ENCODE assay signal across 20 cellular contexts in the genomic region with DNA sequence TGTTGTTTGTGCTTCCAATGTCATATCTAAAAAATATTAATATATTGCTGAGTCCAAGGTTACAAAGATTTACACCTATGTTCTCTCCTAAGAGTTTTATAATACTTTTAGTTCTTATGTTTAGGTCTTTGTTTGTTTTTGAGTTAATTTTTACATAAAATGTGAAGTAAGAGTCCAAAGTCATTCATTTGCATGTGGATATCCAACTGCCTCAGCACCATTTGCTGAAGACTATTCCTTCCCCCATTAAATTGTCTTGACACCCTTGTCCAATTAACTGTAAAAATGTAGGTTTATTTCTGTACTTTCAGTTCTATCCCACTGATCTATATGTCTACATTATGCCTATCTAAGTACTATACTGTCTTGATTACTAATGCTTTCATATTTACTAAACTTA. TPM values are rescaled to one million over a fixed set of nuclear protein-coding genes. Genes with fewer than 3 reads are reported as not detected.
A peak's percentile ranks its signal among the peaks of the same experiment; 100 is the strongest.
DNase-seq lines count a peak whose midpoint lies in the region; ATAC-seq, FAIRE-seq and TF ChIP-seq lines count a peak whose summit lies in the region.
"Had no signal": no experiment of that assay in that cellular context is flagged by ENCODE, and none has a peak within 500 bp of the region (broad histone marks: within the 10 kb centered on the region; RNA-seq: fewer than 3 reads in every experiment).

No MANE protein-coding gene starts in this region.

- no peaks in the 10 kb centered on the region for H3K27me3 Mint-ChIP-seq in stimulated activated naive CD8-positive, alpha-beta T cell treated with anti-CD3 and anti-CD28 coated beads, Interleukin-15, amount 100 ng/mL, for 72 hours
- H3K27me3 Mint-ChIP-seq: B cell; CD4-positive, CD25-positive, alpha-beta regulatory T cell had no signal

- H3K4me3 ChIP-seq in right lobe of liver (no peak overlapping the region), transverse colon (no peak overlapping the region)
- H3K4me3 ChIP-seq: BLaER1, GM23338 had no signal

- H3K4me1 ChIP-seq in right lobe of liver (peaks cover 0 to 23% (median 3%) of the 10 kb centered on the region in 4 donors), transverse colon (peaks cover 0 to 39% (median 4%) of the 10 kb centered on the region in 4 donors)
- H3K4me1 ChIP-seq: BLaER1 had no signal

- ATAC-seq in left lobe of liver (peak; percentile 55), right lobe of liver (peak; percentile 55 to 78 (median 71)), GM18519 (IDR thresholded peaks at IDR 0.05; ENCODE audit: low FRiP score, unreplicated experiment) (no peak)
- no peak for ATAC-seq in stimulated activated naive CD8-positive, alpha-beta T cell treated with anti-CD3 and anti-CD28 coated beads, Interleukin-15, amount 100 ng/mL, for 72 hours
- ATAC-seq: CD8-positive, alpha-beta T cell; GM23338; HCT116 had no signal

- no peak overlapping the region for H3K27ac Mint-ChIP-seq in stimulated activated naive CD8-positive, alpha-beta T cell treated with anti-CD3 and anti-CD28 coated beads, Interleukin-15, amount 100 ng/mL, for 72 hours
- H3K27ac Mint-ChIP-seq: B cell; CD8-positive, alpha-beta T cell; GM23338; H9 had no signal

- no peak for DNase-seq in left lobe of liver (ENCODE audit: low spot score)
- no peak for DNase-seq in right lobe of liver
- DNase-seq in transverse colon, result no peak
- DNase-seq in stimulated activated naive CD8-positive, alpha-beta T cell treated with anti-CD3 and anti-CD28 coated beads, Interleukin-15, amount 100 ng/mL, for 72 hours, result no peak
- DNase-seq in NCI-H1417 treated with DMSO at 0.1 percent for 48 hours (lab: John Stamatoyannopoulos, UW), result no peak
- DNase-seq: Caco-2; CD4-positive, CD25-positive, alpha-beta regulatory T cell; CD8-positive, alpha-beta T cell; DMS153; DND-41; H9 had no signal

- intact Hi-C loops in right lobe of liver (cut with DNase I) (no loop called here), transverse colon (cut with DNase I; ENCODE audit: low total_unique reads) (no loop called here)

- no peaks in the 10 kb centered on the region for H3K27me3 ChIP-seq in right lobe of liver
- no peaks in the 10 kb centered on the region for H3K27me3 ChIP-seq in transverse colon
- H3K27me3 ChIP-seq: BLaER1 had no signal

- H3K4me3 Mint-ChIP-seq in stimulated activated naive CD8-positive, alpha-beta T cell treated with anti-CD3 and anti-CD28 coated beads, Interleukin-15, amount 100 ng/mL, for 72 hours, result no peak overlapping the region
- H3K4me3 Mint-ChIP-seq: B cell; CD4-positive, CD25-positive, alpha-beta regulatory T cell; CD8-positive, alpha-beta T cell; GM23338; H9 had no signal

- H3K4me1 Mint-ChIP-seq in stimulated activated naive CD8-positive, alpha-beta T cell treated with anti-CD3 and anti-CD28 coated beads, Interleukin-15, amount 100 ng/mL, for 72 hours, result no peaks in the 10 kb centered on the region
- H3K4me1 Mint-ChIP-seq: GM23338, H9 had no signal

- in situ Hi-C loops in transverse colon (cut with MboI; ENCODE audit: low pct_ligation_motif_present in 1 of 4, low pct_unique_long_range_greater_than_20kb in 1 of 4, low sequenced_read_pairs in 3 of 4), result no loop called here

- H3K27ac ChIP-seq in right lobe of liver (peak overlapping the region in 1 of 3 donors; percentile 16), transverse colon (peak overlapping the region in 3 of 4 donors; percentile 35 to 50 (median 42))
- H3K27ac ChIP-seq: 22Rv1, BLaER1, C4-2B had no signal

- TF ChIP-seq CTCF in right lobe of liver (IDR thresholded peaks at IDR 0.05), result no peak
- no peak for TF ChIP-seq CTCF in transverse colon (IDR thresholded peaks at IDR 0.05)

- H3K9me3 ChIP-seq in right lobe of liver (no peaks in the 10 kb centered on the region), transverse colon (peaks cover 3 to 7% of the 10 kb centered on the region in 2 donors)

- no peak for TF ChIP-seq EP300 in transverse colon (IDR thresholded peaks at IDR 0.05; ENCODE audit: low read depth)

- H3K36me3 ChIP-seq in right lobe of liver, result no peaks in the 10 kb centered on the region
- peaks cover 0 to 28% (median 0%) of the 10 kb centered on the region in 4 donors for H3K36me3 ChIP-seq in transverse colon

- peaks cover 0 to 3% of the 10 kb centered on the region in 2 donors for H3K9me3 Mint-ChIP-seq in stimulated activated naive CD8-positive, alpha-beta T cell treated with anti-CD3 and anti-CD28 coated beads, Interleukin-15, amount 100 ng/mL, for 72 hours
- H3K9me3 Mint-ChIP-seq: CD8-positive, alpha-beta T cell had no signal

- peak; percentile 87 for FAIRE-seq in colon (lab: Jason Lieb, UNC)
- FAIRE-seq: GM12892 had no signal

- TF ChIP-seq POLR2A in right lobe of liver (IDR thresholded peaks at IDR 0.05) (no peak), transverse colon (IDR thresholded peaks at IDR 0.05) (no peak)

RNA-seq across cellular contexts. Expression of gene TTC33, which starts 35.7 kb away (rescaled TPM):
- total RNA-seq in left lobe of liver (7.0 TPM), right lobe of liver (1 to 10 TPM; 5.6 to 9.2 (median 7.0) TPM), transverse colon (10 to 100 TPM in 3 of 4 donors, 1 to 10 TPM in 1; 6.4 to 67.3 (median 17.4) TPM)

RNA-seq across cellular contexts. Expression of gene PTGER4, which starts 40.4 kb away (rescaled TPM):
- total RNA-seq in left lobe of liver, result 0.96 TPM
- total RNA-seq in right lobe of liver, result 1 to 10 TPM in 5 of 6 experiments, under 1 TPM in 1; 0.84 to 4.4 (median 2.9) TPM
- total RNA-seq in transverse colon, result 100 to 1,000 TPM in 3 of 4 donors, 10 to 100 TPM in 1; 39.6 to 127 (median 105) TPM

Comparison
In these comparisons a context has a peak if more than half of its experiments do, and no peak if none do; other contexts are left out.
1. ATAC-seq: peak in left lobe of liver (single experiment) and right lobe of liver (4 of 4); none in GM18519 (single experiment) and stimulated activated naive CD8-positive, alpha-beta T cell treated with anti-CD3 and anti-CD28 coated beads, Interleukin-15, amount 100 ng/mL, for 72 hours (single experiment).
2. RNA of gene PTGER4, which starts 40.4 kb away (total RNA-seq): 39.6 to 127 TPM in transverse colon; 0.84 to 4.4 TPM in right lobe of liver and 0.96 TPM in left lobe of liver (single experiment); every median in the first group is over 4 times any median in the second.